ENCODE assay signal across 7 cellular contexts in the genomic region with DNA sequence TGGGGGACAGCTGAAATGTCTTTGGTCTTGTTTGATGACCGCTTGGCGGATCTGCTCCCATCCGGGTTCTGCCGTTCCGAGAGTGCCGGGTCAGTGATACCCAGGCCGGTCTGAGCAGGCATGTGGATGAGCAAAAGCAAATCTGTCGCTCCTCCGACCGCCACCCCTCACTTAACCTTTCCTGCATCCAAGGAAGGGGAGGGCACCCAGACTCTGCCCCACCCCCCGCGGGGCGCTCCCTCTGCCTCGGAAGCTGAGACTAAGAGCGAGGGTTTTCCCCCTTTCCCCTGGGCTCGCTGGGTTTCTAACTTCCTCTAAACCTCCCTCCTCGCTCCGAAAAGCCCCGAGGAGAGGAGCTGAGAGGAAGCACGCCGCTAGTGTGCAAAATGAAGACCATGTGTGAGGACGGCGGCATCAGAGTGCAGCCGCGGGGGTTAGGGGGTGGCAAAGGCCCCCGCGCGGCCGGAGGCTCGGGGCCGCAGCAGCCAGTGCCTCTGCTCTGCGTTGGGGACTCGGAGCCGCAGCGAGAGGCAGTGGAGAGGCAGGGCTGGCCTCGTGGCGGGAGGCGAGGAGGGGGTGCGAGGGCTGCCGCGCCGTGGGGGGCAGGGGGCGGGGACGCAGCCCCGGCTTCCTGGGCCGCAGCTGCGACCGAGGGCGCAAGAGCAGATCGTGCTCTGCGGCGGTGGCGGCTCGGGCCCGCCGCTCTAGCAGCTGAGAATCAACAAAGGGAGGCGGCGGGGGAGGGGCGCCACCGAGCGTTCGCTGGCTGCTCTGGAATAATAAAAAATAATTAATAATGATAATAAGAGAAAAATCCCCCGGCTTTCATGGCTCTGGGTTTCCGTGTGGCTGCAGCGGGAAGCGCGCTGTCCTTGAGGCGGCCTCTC. TPM values are rescaled to one million over a fixed set of nuclear protein-coding genes. Genes with fewer than 3 reads are reported as not detected.
DNase-seq lines count a peak whose midpoint lies in the region; ATAC-seq and TF ChIP-seq lines count a peak whose summit lies in the region.

No MANE protein-coding gene starts in this region.

- H3K36me3 Mint-ChIP-seq in activated T-cell treated with anti-CD3 and anti-CD28 coated beads, Interleukin-2, amount 50 U/mL, for 72 hours (ENCODE audit: insufficient read depth in 2 of 2): no peaks in the 10 kb centered on the region

- no peak for TF ChIP-seq CTCF in GM12875 (IDR thresholded peaks at IDR 0.05; ENCODE audit: borderline replicate concordance, insufficient read depth, low read depth, low read length)
- TF ChIP-seq CTCF in HFF-Myc (IDR thresholded peaks at IDR 0.05; ENCODE audit: low read depth, low read length, missing control alignments): no peak
- TF ChIP-seq CTCF in fibroblast of villous mesenchyme (IDR thresholded peaks at IDR 0.05; ENCODE audit: insufficient read depth, low read depth, low read length): no peak

- no peak for DNase-seq in HFF-Myc (ENCODE audit: extremely low read depth, low read depth)
- peak; percentile 87 for DNase-seq in NCI-H69 (lab: John Stamatoyannopoulos, UW)
- peak; percentile 65 to 68 for DNase-seq in activated T-cell treated with anti-CD3 and anti-CD28 coated beads, Interleukin-2, amount 50 U/mL, for 72 hours
- no peak for DNase-seq in fibroblast of villous mesenchyme (ENCODE audit: low read depth)

- H3K4me1 Mint-ChIP-seq in activated T-cell treated with anti-CD3 and anti-CD28 coated beads, Interleukin-2, amount 50 U/mL, for 72 hours (ENCODE audit: low read depth): peaks cover 31% of the 10 kb centered on the region

- peaks cover 4% of the 10 kb centered on the region for H3K27me3 ChIP-seq in neuron (ENCODE audit: insufficient read depth, low read length)

- no peaks in the 10 kb centered on the region for H3K36me3 ChIP-seq in neuron (ENCODE audit: insufficient read depth, low read length)

- no peaks in the 10 kb centered on the region for H3K9me3 Mint-ChIP-seq in activated T-cell treated with anti-CD3 and anti-CD28 coated beads, Interleukin-2, amount 50 U/mL, for 72 hours

- no peak overlapping the region for H3K27ac Mint-ChIP-seq in activated T-cell treated with anti-CD3 and anti-CD28 coated beads, Interleukin-2, amount 50 U/mL, for 72 hours

- H2AFZ ChIP-seq in neuron (ENCODE audit: low read depth, low read length): peak overlapping the region; percentile 10

- peak overlapping the region; percentile 39 for H3K4me3 ChIP-seq in GM12875 (ENCODE audit: low read depth, low read length)
- peak overlapping the region; percentile 33 for H3K4me3 ChIP-seq in HFF-Myc (replicated peaks; ENCODE audit: low read depth, low read length)
- peak overlapping the region; percentile 41 for H3K4me3 ChIP-seq in fibroblast of villous mesenchyme (ENCODE audit: low read depth, low read length)
- peak overlapping the region; percentile 51 for H3K4me3 ChIP-seq in neuron (ENCODE audit: low read length)

- peak; percentile 54 to 68 for ATAC-seq in activated T-cell treated with anti-CD3 and anti-CD28 coated beads, Interleukin-2, amount 50 U/mL, for 72 hours (replicated peaks in 1 of 2)
- ATAC-seq in HG03135 (IDR thresholded peaks at IDR 0.05; ENCODE audit: unreplicated experiment): no peak

- H3K4me1 ChIP-seq in neuron (ENCODE audit: insufficient read depth, low read length): peaks cover 15% of the 10 kb centered on the region

- H3K27me3 Mint-ChIP-seq in activated T-cell treated with anti-CD3 and anti-CD28 coated beads, Interleukin-2, amount 50 U/mL, for 72 hours (ENCODE audit: low read depth): peaks cover 32% of the 10 kb centered on the region

- no peaks in the 10 kb centered on the region for H3K9me3 ChIP-seq in neuron (ENCODE audit: low read length)

- H3K4me3 Mint-ChIP-seq in activated T-cell treated with anti-CD3 and anti-CD28 coated beads, Interleukin-2, amount 50 U/mL, for 72 hours: peak overlapping the region; percentile 78 to 88

RNA-seq across cellular contexts. Expression of a gene that starts 55.8 kb away (rescaled TPM):
- 10 to 100 TPM; 53.5 to 65.5 TPM for total RNA-seq in activated T-cell treated with anti-CD3 and anti-CD28 coated beads, Interleukin-2, amount 50 U/mL, for 72 hours
- 23.8 and 24.2 TPM in 2 replicates for total RNA-seq in fibroblast of villous mesenchyme

Comparison
In these comparisons a context has a peak if more than half of its experiments do, and no peak if none do; other contexts are left out.
1. DNase-seq: peak in NCI-H69 (single experiment) and activated T-cell treated with anti-CD3 and anti-CD28 coated beads, Interleukin-2, amount 50 U/mL, for 72 hours (2 of 2); none in HFF-Myc (single experiment) and fibroblast of villous mesenchyme (single experiment).
2. Peak in every context shown above with its lines, with median percentiles within 50 percentile points of each other: H3K4me3 ChIP-seq.